ENCODE assay signal across 10 cellular contexts in genomic region chr7:75596727-75597614, GRCh38.
DNase-seq lines count a peak whose midpoint lies in the region; ATAC-seq, FAIRE-seq and TF ChIP-seq lines count a peak whose summit lies in the region.
"Had no signal": no experiment of that assay in that cellular context is flagged by ENCODE, and none has a peak within 500 bp of the region (broad histone marks: within the 10 kb centered on the region; RNA-seq: fewer than 3 reads in every experiment).

No MANE protein-coding gene starts in this region.

- SMC1A ChIA-PET in GM12878 (lab: Charles Lee; ENCODE audit: uncharacterized antibody, unreplicated experiment), result interaction anchor here (1.4 kb wide), 1 partner anchor 9 kb away, joined by 3 read pairs; no protein-coding TSS in a partner anchor

- H3K36me3 ChIP-seq in GM12878 (ENCODE audit: control insufficient read depth in 2 of 2, insufficient read depth in 2 of 2, low read length in 1 of 2), result no peaks in the 10 kb centered on the region

- no peak overlapping the region for H3K27ac Mint-ChIP-seq in stimulated activated memory B cell treated with anti-CD40 and anti-IgM and Interleukin-4, amounts not matched to agents 10 μg/mL and 1 μg/mL and 100 μg/mL, for 72 hours

- no peaks in the 10 kb centered on the region for H3K9me3 Mint-ChIP-seq in stimulated activated memory B cell treated with anti-CD40 and anti-IgM and Interleukin-4, amounts not matched to agents 10 μg/mL and 1 μg/mL and 100 μg/mL, for 72 hours

- TF ChIP-seq POLR2A in GM12878 (IDR thresholded peaks at IDR 0.05; ENCODE audit: low read depth, low read length), result no peak

- RAD21 ChIA-PET in GM12878 (lab: Charles Lee; ENCODE audit: unreplicated experiment), result no interaction called here

- no peak for TF ChIP-seq RAD21 in GM12878 (IDR thresholded peaks at IDR 0.05; ENCODE audit: insufficient read depth, low read depth, low read length)

- H3K27me3 Mint-ChIP-seq in stimulated activated memory B cell treated with anti-CD40 and anti-IgM and Interleukin-4, amounts not matched to agents 10 μg/mL and 1 μg/mL and 100 μg/mL, for 72 hours, result peaks cover 10% of the 10 kb centered on the region

- no peaks in the 10 kb centered on the region for H3K79me2 ChIP-seq in GM12878 (ENCODE audit: control insufficient read depth, insufficient read depth, low read length)

- no peak overlapping the region; the same call in 1 of the 2 replicates for H2AFZ ChIP-seq in GM12878 (ENCODE audit: control insufficient read depth, low read depth, low read length)

- H3K4me2 ChIP-seq in GM12878 (ENCODE audit: control insufficient read depth, insufficient read depth), result 0 out of 2 replicates have a peak overlapping the region, but pooled peaks have one; percentile 36

- intact Hi-C loops in GM12878 (cut with micrococcal nuclease; ENCODE audit: unreplicated experiment), result loop anchor here (10.0 kb wide), 1 partner anchor 72 kb away; no protein-coding TSS in a partner anchor

- peaks cover 17% of the 10 kb centered on the region for H3K4me1 Mint-ChIP-seq in stimulated activated memory B cell treated with anti-CD40 and anti-IgM and Interleukin-4, amounts not matched to agents 10 μg/mL and 1 μg/mL and 100 μg/mL, for 72 hours

- CTCF ChIA-PET in GM12878 (lab: Yijun Ruan, JAX), result interaction anchor here (0.6 kb wide), 1 partner anchor 24 kb away, joined by 3 read pairs; no protein-coding TSS in a partner anchor

- no peak for TF ChIP-seq CTCF in GM12878 (IDR thresholded peaks at IDR 0.05 in 2 of 3, conservative IDR thresholded peaks at IDR 0.05 in 1 of 3; ENCODE audit: control insufficient read depth in 2 of 3, extremely low read depth in 1 of 3, insufficient read depth in 1 of 3, low read depth in 3 of 3, low read length in 3 of 3)

- no peak overlapping the region for H3K4me3 Mint-ChIP-seq in stimulated activated memory B cell treated with anti-CD40 and anti-IgM and Interleukin-4, amounts not matched to agents 10 μg/mL and 1 μg/mL and 100 μg/mL, for 72 hours

- FAIRE-seq in GM12878 (lab: Jason Lieb, UNC), result peak; percentile 52

- H3K36me3 Mint-ChIP-seq in stimulated activated memory B cell treated with anti-CD40 and anti-IgM and Interleukin-4, amounts not matched to agents 10 μg/mL and 1 μg/mL and 100 μg/mL, for 72 hours, result no peaks in the 10 kb centered on the region

- in situ Hi-C loops in GM12878 (cut with MboI), result no loop called here

- POLR2A ChIA-PET in GM12878 (lab: Charles Lee), result no interaction called here

- no peaks in the 10 kb centered on the region for H3K27me3 ChIP-seq in GM12878 (replicated peaks in 1 of 2; ENCODE audit: control insufficient read depth in 2 of 2, insufficient read depth in 2 of 2, low read length in 1 of 2)

- peak overlapping the region; percentile 13; the same call in 1 of the 2 replicates for H3K27ac ChIP-seq in GM12878 (ENCODE audit: control insufficient read depth, insufficient read depth)

- no peaks in the 10 kb centered on the region for H3K9me3 ChIP-seq in GM12878 (replicated peaks; ENCODE audit: control insufficient read depth, insufficient read depth, low read length)

- H3K9ac ChIP-seq in GM12878 (ENCODE audit: control insufficient read depth, insufficient read depth, low read length), result no peak overlapping the region

- peak; percentile 62 for DNase-seq in activated CD8-positive, alpha-beta memory T cell treated with anti-CD3 and anti-CD28 coated beads, Interleukin-2, amount 50 U/mL, for 48 hours
- no peak for DNase-seq in activated CD8-positive, alpha-beta memory T cell treated with anti-CD3 and anti-CD28 coated beads for 24 hours
- DNase-seq in HS-5 (ENCODE audit: low read depth), result peak; percentile 22
- peak; percentile 30 for DNase-seq in GM12878 (ENCODE audit: low read depth, low spot score)
- DNase-seq in NCI-H2029 (lab: John Stamatoyannopoulos, UW), result no peak
- DNase-seq in islet precursor cell, result no peak
- DNase-seq: foreskin melanocyte, NCI-H2107 had no signal

- BruUV-seq in GM12878 (replicated peaks; lab: Mats Ljungman, UMichigan), result no TSS peak

- ATAC-seq in GM12878, result peak; percentile 84
- peak; percentile 50 for ATAC-seq in stimulated activated memory B cell treated with anti-CD40 and anti-IgM and Interleukin-4, amounts not matched to agents 10 μg/mL and 1 μg/mL and 100 μg/mL, for 72 hours
- ATAC-seq in GM21390 (IDR thresholded peaks at IDR 0.05; ENCODE audit: unreplicated experiment), result no peak

- H3K4me1 ChIP-seq in GM12878 (ENCODE audit: control insufficient read depth, insufficient read depth, low read length), result peaks cover 15% of the 10 kb centered on the region

- 39% methylated on average over 16 of the region's 16 CpGs for WGBS in GM12878 (ENCODE audit: insufficient coverage, insufficient replicate concordance, low lambda C conversion rate, missing lambda C conversion rate)

- TF ChIP-seq EP300 in GM12878 (IDR thresholded peaks at IDR 0.05; ENCODE audit: borderline replicate concordance in 1 of 2, control insufficient read depth in 1 of 2, low read depth in 2 of 2, low read length in 2 of 2), result no peak

- H3K4me3 ChIP-seq in GM12878, result no peak overlapping the region

- no peaks in the 10 kb centered on the region for H4K20me1 ChIP-seq in GM12878 (ENCODE audit: control insufficient read depth, insufficient read depth)

TF ChIP-seq in GM12878, 131 proteins besides CTCF, POLR2A, EP300 and RAD21:
- peak; percentile 73; the same call in 1 of the 2 replicates for TF ChIP-seq FOXM1 (IDR thresholded peaks at IDR 0.05; ENCODE audit: low read depth, low read length)
- TF ChIP-seq IKZF2 (IDR thresholded peaks at IDR 0.05), result no peak; a peak in 1 of 4 replicates
- no peak for TF ChIP-seq SUPT20H (IDR thresholded peaks at IDR 0.05; ENCODE audit: borderline replicate concordance, control insufficient read depth, low read depth, low read length)
- no peak for TF ChIP-seq HDAC2 (IDR thresholded peaks at IDR 0.05)
- peak in 1 of 2 experiments; percentile 92; a peak in 2 of 4 replicates for TF ChIP-seq ETV6 (conservative IDR thresholded peaks at IDR 0.05 in 1 of 2, IDR thresholded peaks at IDR 0.05 in 1 of 2; ENCODE audit: borderline replicate concordance in 1 of 2, low read depth in 1 of 2)
- peak; percentile 68; the same call in 1 of the 2 replicates for TF ChIP-seq ATF2 (IDR thresholded peaks at IDR 0.05; ENCODE audit: low read length)
- 0 out of 2 replicates have a peak, but pooled peaks have one; percentile 22 for TF ChIP-seq PML (IDR thresholded peaks at IDR 0.05; ENCODE audit: low read length)
- TF ChIP-seq SRF (IDR thresholded peaks at IDR 0.05; ENCODE audit: low read depth in 2 of 2, low read length in 2 of 2), result 0 out of 4 replicates have a peak, but pooled peaks of 1 of the 2 experiments have one; percentile 32
- peak; percentile 97 for TF ChIP-seq JUNB (IDR thresholded peaks at IDR 0.05)
- TF ChIP-seq GABPA (IDR thresholded peaks at IDR 0.05; ENCODE audit: low read depth), result peak; percentile 57; the same call in 1 of the 2 replicates
- peak; percentile 85 for TF ChIP-seq NFIC (IDR thresholded peaks at IDR 0.05; ENCODE audit: low read depth, low read length)
- peak; percentile 28 to 82; a peak in 2 of 4 replicates for TF ChIP-seq BHLHE40 (IDR thresholded peaks at IDR 0.05; ENCODE audit: borderline replicate concordance in 1 of 2, low read depth in 2 of 2, low read length in 1 of 2)
- peak; percentile 58 for TF ChIP-seq EED (IDR thresholded peaks at IDR 0.05; ENCODE audit: low read depth)
- TF ChIP-seq, protein P1, sequence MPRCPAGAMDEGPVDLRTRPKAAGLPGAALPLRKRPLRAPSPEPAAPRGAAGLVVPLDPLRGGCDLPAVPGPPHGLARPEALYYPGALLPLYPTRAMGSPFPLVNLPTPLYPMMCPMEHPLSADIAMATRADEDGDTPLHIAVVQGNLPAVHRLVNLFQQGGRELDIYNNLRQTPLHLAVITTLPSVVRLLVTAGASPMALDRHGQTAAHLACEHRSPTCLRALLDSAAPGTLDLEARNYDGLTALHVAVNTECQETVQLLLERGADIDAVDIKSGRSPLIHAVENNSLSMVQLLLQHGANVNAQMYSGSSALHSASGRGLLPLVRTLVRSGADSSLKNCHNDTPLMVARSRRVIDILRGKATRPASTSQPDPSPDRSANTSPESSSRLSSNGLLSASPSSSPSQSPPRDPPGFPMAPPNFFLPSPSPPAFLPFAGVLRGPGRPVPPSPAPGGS (IDR thresholded peaks at IDR 0.05; ENCODE audit: borderline replicate concordance, insufficient read depth, low read depth, low read length, poor library complexity, severe bottlenecking), result peak; percentile 37
- TF ChIP-seq RUNX3 (IDR thresholded peaks at IDR 0.05; ENCODE audit: low read length), result peak; percentile 77
- TF ChIP-seq BRCA1 (IDR thresholded peaks at IDR 0.05; ENCODE audit: low read depth, low read length), result no peak
- peak; percentile 66 for TF ChIP-seq BCL11A (IDR thresholded peaks at IDR 0.05; ENCODE audit: low read depth, low read length)
- peak; percentile 70; the same call in 1 of the 2 replicates for TF ChIP-seq IRF4 (IDR thresholded peaks at IDR 0.05; ENCODE audit: low read depth, low read length)
- no peak for TF ChIP-seq SIN3A (IDR thresholded peaks at IDR 0.05; ENCODE audit: low read depth, low read length)
- no peak for TF ChIP-seq ZNF384 (IDR thresholded peaks at IDR 0.05; ENCODE audit: borderline replicate concordance, low read depth, low read length)
- peak; percentile 36; the same call in 1 of the 2 replicates for TF ChIP-seq MTA3 (IDR thresholded peaks at IDR 0.05; ENCODE audit: borderline replicate concordance, low read length)
- 0 out of 2 replicates have a peak, but pooled peaks have one; percentile 33 for TF ChIP-seq CREB1 (IDR thresholded peaks at IDR 0.05; ENCODE audit: low read depth)
- peak; percentile 57 for TF ChIP-seq CREM (IDR thresholded peaks at IDR 0.05; ENCODE audit: low read depth)
- no peak for TF ChIP-seq SMAD5 (IDR thresholded peaks at IDR 0.05; ENCODE audit: low read depth)
- no peak for TF ChIP-seq SIX5 (IDR thresholded peaks at IDR 0.05; ENCODE audit: low read depth, low read length, severe bottlenecking)
- TF ChIP-seq ZZZ3 (IDR thresholded peaks at IDR 0.05; ENCODE audit: control insufficient read depth, insufficient read length, low read depth), result no peak
- no peak for TF ChIP-seq FOXK2 (IDR thresholded peaks at IDR 0.05)

Comparison
In these comparisons a context has a peak if more than half of its experiments do, and no peak if none do; other contexts are left out.
1. DNase-seq: peak in activated CD8-positive, alpha-beta memory T cell treated with anti-CD3 and anti-CD28 coated beads, Interleukin-2, amount 50 U/mL, for 48 hours (single experiment), HS-5 (single experiment) and GM12878 (single experiment); none in activated CD8-positive, alpha-beta memory T cell treated with anti-CD3 and anti-CD28 coated beads for 24 hours (single experiment), NCI-H2029 (single experiment) and islet precursor cell (single experiment).